In genomic region chr19:39403331-39404312, GRCh38 we compare ENCODE assay signal across 8 cellular contexts.
A peak's percentile ranks its signal among the peaks of the same experiment; 100 is the strongest.
DNase-seq lines count a peak whose midpoint lies in the region; ATAC-seq lines count a peak whose summit lies in the region.

No MANE protein-coding gene starts in this region.

- no peaks in the 10 kb centered on the region for H3K27me3 ChIP-seq in layer of hippocampus (ENCODE audit: control insufficient read depth, insufficient read depth, low read length)

- ATAC-seq in GM21825 (IDR thresholded peaks at IDR 0.05; ENCODE audit: unreplicated experiment) = peak; percentile 27

- H3K27ac ChIP-seq in layer of hippocampus (ENCODE audit: low read depth, low read length) = peak overlapping the region; percentile 96

- DNase-seq in CD1c-positive myeloid dendritic cell (ENCODE audit: extremely low spot score) (peak; percentile 98), NCI-H2171 (lab: John Stamatoyannopoulos, UW) (peak; percentile 85), cerebellar cortex (ENCODE audit: low spot score) (peak; percentile 77), NCI-H446 (lab: John Stamatoyannopoulos, UW) (no peak)
- peak; percentile 90 to 91 for DNase-seq in activated CD4-positive, alpha-beta T cell treated with anti-CD3 and anti-CD28 coated beads for 24 hours (ENCODE audit: low read depth in 2 of 2)
- DNase-seq in stimulated activated CD4-positive, alpha-beta T cell treated with anti-CD3 and anti-CD28 coated beads, Interleukin-15, amount 100 ng/mL, for 48 hours (ENCODE audit: low read depth in 2 of 2) = peak; percentile 93 to 96

Comparison
In these comparisons a context has a peak if more than half of its experiments do, and no peak if none do; other contexts are left out.
1. DNase-seq: peak in CD1c-positive myeloid dendritic cell (single experiment), NCI-H2171 (single experiment), activated CD4-positive, alpha-beta T cell treated with anti-CD3 and anti-CD28 coated beads for 24 hours (2 of 2), cerebellar cortex (single experiment) and stimulated activated CD4-positive, alpha-beta T cell treated with anti-CD3 and anti-CD28 coated beads, Interleukin-15, amount 100 ng/mL, for 48 hours (2 of 2); none in NCI-H446 (0 of 2).